ENCODE assay signal across 9 cellular contexts in the genomic region with DNA sequence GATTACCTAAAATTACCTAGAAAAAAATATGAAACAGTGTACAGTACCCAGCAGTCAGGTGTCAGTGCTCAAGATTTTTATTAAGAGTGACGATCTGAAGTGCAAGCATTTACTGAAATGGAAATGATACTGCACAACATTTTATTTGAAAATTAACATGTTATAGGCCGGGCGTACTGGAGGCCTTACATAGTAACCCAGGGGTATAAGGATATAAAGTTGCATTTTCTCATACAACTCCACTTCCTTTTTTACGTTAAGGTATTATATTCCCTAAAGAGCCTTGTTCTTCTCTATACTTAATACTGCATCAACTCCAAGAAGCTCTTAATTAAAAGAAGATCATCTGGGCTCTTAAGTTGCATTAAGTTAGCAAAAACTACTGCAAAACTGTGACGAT. TPM values are rescaled to one million over a fixed set of nuclear protein-coding genes. Genes with fewer than 3 reads are reported as not detected.
A peak's percentile ranks its signal among the peaks of the same experiment; 100 is the strongest.
DNase-seq lines count a peak whose midpoint lies in the region; ATAC-seq and TF ChIP-seq lines count a peak whose summit lies in the region.
"Had no signal": no experiment of that assay in that cellular context is flagged by ENCODE, and none has a peak within 500 bp of the region (broad histone marks: within the 10 kb centered on the region; RNA-seq: fewer than 3 reads in every experiment).

No MANE protein-coding gene starts in this region.

- H3K4me3 ChIP-seq in right lobe of liver, result peak overlapping the region in 1 of 3 donors; percentile 23
- H3K4me3 ChIP-seq in thyroid gland (replicated peaks in 1 of 3), result no peak overlapping the region

- TF ChIP-seq CTCF in right lobe of liver (IDR thresholded peaks at IDR 0.05), result no peak
- no peak for TF ChIP-seq CTCF in thyroid gland (IDR thresholded peaks at IDR 0.05)

- H3K27me3 ChIP-seq in right lobe of liver (no peaks in the 10 kb centered on the region), thyroid gland (no peaks in the 10 kb centered on the region)

- peaks cover 0 to 18% (median 11%) of the 10 kb centered on the region in 4 donors for H3K36me3 ChIP-seq in right lobe of liver
- H3K36me3 ChIP-seq in thyroid gland, result peaks cover 5 to 9% of the 10 kb centered on the region in 2 donors

- H3K9me3 ChIP-seq in right lobe of liver, result no peaks in the 10 kb centered on the region
- no peaks in the 10 kb centered on the region for H3K9me3 ChIP-seq in thyroid gland

- H3K27ac Mint-ChIP-seq in activated T-cell treated with anti-CD3 and anti-CD28 coated beads, Interleukin-2, amount 50 U/mL, for 24 hours, result peak overlapping the region; percentile 97
- peak overlapping the region; percentile 94 for H3K27ac Mint-ChIP-seq in activated naive CD8-positive, alpha-beta T cell treated with anti-CD3 and anti-CD28 coated beads, Interleukin-2, amount 50 U/mL, for 24 hours

- DNase-seq in activated T-cell treated with anti-CD3 and anti-CD28 coated beads, Interleukin-2, amount 50 U/mL, for 24 hours, result no peak
- no peak for DNase-seq in activated T-cell treated with anti-CD3 and anti-CD28 coated beads, Interleukin-2, amount 50 U/mL, for 1 hour
- DNase-seq in activated naive CD8-positive, alpha-beta T cell treated with anti-CD3 and anti-CD28 coated beads, Interleukin-2, amount 50 U/mL, for 24 hours, result no peak
- DNase-seq in right lobe of liver (no peak), thyroid gland (no peak), mesenteric fat pad (ENCODE audit: low spot score) (no peak)

- peak overlapping the region; percentile 86 for H3K4me3 Mint-ChIP-seq in activated T-cell treated with anti-CD3 and anti-CD28 coated beads, Interleukin-2, amount 50 U/mL, for 24 hours
- peak overlapping the region; percentile 94 for H3K4me3 Mint-ChIP-seq in activated naive CD8-positive, alpha-beta T cell treated with anti-CD3 and anti-CD28 coated beads, Interleukin-2, amount 50 U/mL, for 24 hours

- intact Hi-C loops in right lobe of liver (cut with DNase I) (no loop called here), thyroid gland (cut with DNase I) (no loop called here)

- H3K27me3 Mint-ChIP-seq in activated T-cell treated with anti-CD3 and anti-CD28 coated beads, Interleukin-2, amount 50 U/mL, for 24 hours, result no peaks in the 10 kb centered on the region
- H3K27me3 Mint-ChIP-seq in activated naive CD8-positive, alpha-beta T cell treated with anti-CD3 and anti-CD28 coated beads, Interleukin-2, amount 50 U/mL, for 24 hours, result no peaks in the 10 kb centered on the region

- H3K27ac ChIP-seq in right lobe of liver (peak overlapping the region; percentile 51 to 99 (median 97)), thyroid gland (peak overlapping the region; percentile 93 to 99 (median 96))
- H3K27ac ChIP-seq: C4-2B had no signal

- no peak for ATAC-seq in activated naive CD8-positive, alpha-beta T cell treated with anti-CD3 and anti-CD28 coated beads, Interleukin-2, amount 50 U/mL, for 24 hours
- no peak for ATAC-seq in right lobe of liver
- ATAC-seq in GM19455 (IDR thresholded peaks at IDR 0.05; ENCODE audit: unreplicated experiment), result no peak
- ATAC-seq in HG02938 (IDR thresholded peaks at IDR 0.05; ENCODE audit: unreplicated experiment), result no peak

- 9% methylated on average over 5 of the region's 5 CpGs for WGBS in right lobe of liver (ENCODE audit: insufficient coverage, low coverage, low lambda C conversion rate, missing lambda C conversion rate)
- 34 to 43% methylated on average over 5 of the region's 5 CpGs for WGBS in thyroid gland, 2 donors

- TF ChIP-seq POLR2A in right lobe of liver (IDR thresholded peaks at IDR 0.05), result no peak
- TF ChIP-seq POLR2A in thyroid gland (IDR thresholded peaks at IDR 0.05), result no peak

- no peaks in the 10 kb centered on the region for H3K9me3 Mint-ChIP-seq in activated T-cell treated with anti-CD3 and anti-CD28 coated beads, Interleukin-2, amount 50 U/mL, for 24 hours
- H3K9me3 Mint-ChIP-seq in activated naive CD8-positive, alpha-beta T cell treated with anti-CD3 and anti-CD28 coated beads, Interleukin-2, amount 50 U/mL, for 24 hours, result no peaks in the 10 kb centered on the region

- H3K4me1 ChIP-seq in right lobe of liver (peaks cover 0 to 57% (median 17%) of the 10 kb centered on the region in 4 donors), thyroid gland (peaks cover 44 to 61% of the 10 kb centered on the region in 2 donors)

- peaks cover 62% of the 10 kb centered on the region for H3K4me1 Mint-ChIP-seq in activated T-cell treated with anti-CD3 and anti-CD28 coated beads, Interleukin-2, amount 50 U/mL, for 24 hours (ENCODE audit: low read depth)
- peaks cover 67% of the 10 kb centered on the region for H3K4me1 Mint-ChIP-seq in activated naive CD8-positive, alpha-beta T cell treated with anti-CD3 and anti-CD28 coated beads, Interleukin-2, amount 50 U/mL, for 24 hours

- peaks cover 70% of the 10 kb centered on the region for H3K36me3 Mint-ChIP-seq in activated T-cell treated with anti-CD3 and anti-CD28 coated beads, Interleukin-2, amount 50 U/mL, for 24 hours (ENCODE audit: low read depth)
- H3K36me3 Mint-ChIP-seq in activated naive CD8-positive, alpha-beta T cell treated with anti-CD3 and anti-CD28 coated beads, Interleukin-2, amount 50 U/mL, for 24 hours (ENCODE audit: low read depth), result peaks cover 19% of the 10 kb centered on the region

RNA-seq across cellular contexts. Expression of a gene that starts 3.3 kb away (rescaled TPM):
- 10 to 100 TPM; 21.6 to 40.7 (median 26.6) TPM for total RNA-seq in right lobe of liver
- 100 to 1,000 TPM in 2 of 4 donors, 10 to 100 TPM in 2; 74.0 to 110 (median 101) TPM for total RNA-seq in thyroid gland
- total RNA-seq in mesenteric fat pad, result 34.3 TPM

RNA-seq across cellular contexts. Expression of a gene that starts 48.3 kb away (rescaled TPM):
- total RNA-seq in right lobe of liver (1 to 10 TPM in 4 of 6 experiments, under 1 TPM in 2; 0.11 to 3.0 (median 1.1) TPM), thyroid gland (1 to 10 TPM in 1 of 4 donors, under 1 TPM in 3; 0.56 to 1.8 (median 0.68) TPM), mesenteric fat pad (0.32 TPM)

RNA-seq across cellular contexts. Expression of a gene that starts 48.9 kb away (rescaled TPM):
- total RNA-seq in right lobe of liver (10 to 100 TPM in 4 of 6 experiments, 1 to 10 TPM in 2; 2.0 to 16.9 (median 11.8) TPM), thyroid gland (10 to 100 TPM in 3 of 4 donors, 1 to 10 TPM in 1; 7.0 to 19.5 (median 14.8) TPM), mesenteric fat pad (19.0 TPM)
